ENCODE assay signal across 16 cellular contexts in genomic region chr3:73110530-73110929, GRCh38. TPM values are rescaled to one million over a fixed set of nuclear protein-coding genes. Genes with fewer than 3 reads are reported as not detected.
DNase-seq lines count a peak whose midpoint lies in the region; ATAC-seq, FAIRE-seq and TF ChIP-seq lines count a peak whose summit lies in the region.
"Had no signal": no experiment of that assay in that cellular context is flagged by ENCODE, and none has a peak within 500 bp of the region (broad histone marks: within the 10 kb centered on the region; RNA-seq: fewer than 3 reads in every experiment).

No MANE protein-coding gene starts in this region.

- H3K36me3 ChIP-seq in small intestine (ENCODE audit: control insufficient read depth in 2 of 2, insufficient read depth in 2 of 2, low read length in 2 of 2) = no peaks in the 10 kb centered on the region
- H3K36me3 ChIP-seq in gastrocnemius medialis = no peaks in the 10 kb centered on the region
- H3K36me3 ChIP-seq: Peyer's patch had no signal

- no peaks in the 10 kb centered on the region for H3K4me1 Mint-ChIP-seq in type B pancreatic cell (ENCODE audit: unreplicated experiment)
- no peaks in the 10 kb centered on the region for H3K4me1 Mint-ChIP-seq in T-cell
- H3K4me1 Mint-ChIP-seq: B cell had no signal

- ATAC-seq in T-cell (replicated peaks in 1 of 4) (no peak), gastrocnemius medialis (no peak)
- ATAC-seq: Right ventricle myocardium inferior had no signal

- FAIRE-seq in GM18507 (lab: Jason Lieb, UNC) (peak; percentile 100), TTC549 (lab: Jason Lieb, UNC) (peak; percentile 95), endometrium (lab: Jason Lieb, UNC) (peak; percentile 100), small intestine (lab: Jason Lieb, UNC) (peak; percentile 53)

- H3K27ac Mint-ChIP-seq in type B pancreatic cell (no peak overlapping the region), T-cell (no peak overlapping the region)
- H3K27ac Mint-ChIP-seq: B cell had no signal

- DNase-seq in GM18507 (ENCODE audit: extremely low spot score, insufficient read length, low read depth) = no peak
- no peak for DNase-seq in small intestine
- no peak for DNase-seq in type B pancreatic cell (ENCODE audit: extremely low spot score, unreplicated experiment)
- no peak for DNase-seq in T-cell
- DNase-seq in gastrocnemius medialis = no peak
- DNase-seq: DMS 273 treated with DMSO at 0.1 percent for 48 hours, DND-41, HCEC 1CT, NCI-H1105 treated with DMSO at 0.1 percent for 48 hours, NCI-H1694, Peyer's patch, SW 1271 had no signal

- TF ChIP-seq POLR2A in gastrocnemius medialis (IDR thresholded peaks at IDR 0.05) = no peak

- H3K36me3 Mint-ChIP-seq in type B pancreatic cell = no peaks in the 10 kb centered on the region
- H3K36me3 Mint-ChIP-seq in T-cell = no peaks in the 10 kb centered on the region

- intact Hi-C loops in gastrocnemius medialis (cut with DNase I; ENCODE audit: low total_unique reads) = no loop called here

- H3K9me3 Mint-ChIP-seq in type B pancreatic cell = peaks cover 5% of the 10 kb centered on the region
- H3K9me3 Mint-ChIP-seq in T-cell = no peaks in the 10 kb centered on the region

- in situ Hi-C loops in gastrocnemius medialis (cut with MboI; ENCODE audit: low sequenced_read_pairs in 4 of 4) = loop anchor here in 3 of 4 donors (25.0 kb wide), 2 partner anchors 552 to 752 kb away; no protein-coding TSS in a partner anchor

- H3K9me3 ChIP-seq in small intestine (ENCODE audit: control insufficient read depth, low read depth) (no peaks in the 10 kb centered on the region), gastrocnemius medialis (no peaks in the 10 kb centered on the region)
- H3K9me3 ChIP-seq: Peyer's patch had no signal

- no peak overlapping the region for H3K27ac ChIP-seq in small intestine (ENCODE audit: low read depth in 1 of 2, low read length in 1 of 2)
- H3K27ac ChIP-seq in gastrocnemius medialis = no peak overlapping the region
- H3K27ac ChIP-seq: Peyer's patch had no signal

- TF ChIP-seq CTCF in type B pancreatic cell (conservative IDR thresholded peaks at IDR 0.05) = no peak
- TF ChIP-seq CTCF in gastrocnemius medialis (IDR thresholded peaks at IDR 0.05 in 4 of 5, conservative IDR thresholded peaks at IDR 0.05 in 1 of 5) = no peak

- H3K27me3 Mint-ChIP-seq in type B pancreatic cell = no peaks in the 10 kb centered on the region
- H3K27me3 Mint-ChIP-seq in T-cell = peaks cover 11 to 22% of the 10 kb centered on the region in 2 donors

- H3K4me1 ChIP-seq in small intestine (ENCODE audit: control insufficient read depth in 2 of 2, insufficient read depth in 1 of 2, low read depth in 1 of 2, low read length in 1 of 2) (no peaks in the 10 kb centered on the region), gastrocnemius medialis (no peaks in the 10 kb centered on the region)
- H3K4me1 ChIP-seq: Peyer's patch had no signal

- WGBS in small intestine, 3 donors = 86 to 93% (median 87%) methylated on average over 20 of the region's 20 CpGs

- H3K4me3 ChIP-seq in small intestine (ENCODE audit: low read depth in 1 of 2, low read length in 2 of 2) = no peak overlapping the region
- H3K4me3 ChIP-seq in gastrocnemius medialis = no peak overlapping the region
- H3K4me3 ChIP-seq: Peyer's patch had no signal

- POLR2A ChIA-PET in T-cell (lab: Charles Lee) = no interaction called here

- no peaks in the 10 kb centered on the region for H3K27me3 ChIP-seq in small intestine (ENCODE audit: control insufficient read depth in 2 of 2, insufficient read depth in 2 of 2, low read length in 2 of 2)
- no peaks in the 10 kb centered on the region for H3K27me3 ChIP-seq in gastrocnemius medialis
- H3K27me3 ChIP-seq: Peyer's patch had no signal

- CTCF ChIA-PET in T-cell (lab: Charles Lee) = no interaction called here

- H3K4me3 Mint-ChIP-seq in type B pancreatic cell (no peak overlapping the region), T-cell (no peak overlapping the region)
- H3K4me3 Mint-ChIP-seq: B cell had no signal

RNA-seq across cellular contexts. Expression of gene EBLN2, which starts 49.1 kb away (rescaled TPM):
- polyA plus RNA-seq in small intestine = under 1 TPM in 1 of 3 donors, not detected in 2; 0.43 TPM
- 6.3 and 6.4 TPM in 2 replicates for total RNA-seq in type B pancreatic cell (ENCODE audit: low replicate concordance)
- 10 to 100 TPM in 2 of 5 donors, 1 to 10 TPM in 3; 6.6 to 12.8 (median 8.1) TPM for total RNA-seq in T-cell
- total RNA-seq in gastrocnemius medialis = 1 to 10 TPM in 1 of 4 donors, under 1 TPM in 3; 0.18 to 4.8 (median 0.65) TPM
